In genomic region chr10:107437921-107438320, GRCh38 we compare ENCODE assay signal across 28 cellular contexts.
"Had no signal": no experiment of that assay in that cellular context is flagged by ENCODE, and none has a peak within 500 bp of the region (broad histone marks: within the 10 kb centered on the region; RNA-seq: fewer than 3 reads in every experiment).

No MANE protein-coding gene starts in this region.

- H3K4me3 Mint-ChIP-seq: activated CD4-positive, alpha-beta memory T cell treated with anti-CD3 and anti-CD28 coated beads, Interleukin-2, amount 10 ng/mL, durations not matched to agents 7 days and 5 days; activated CD4-positive, alpha-beta T cell treated with anti-CD3 and anti-CD28 coated beads, Interleukin-2, amount 10 ng/mL, durations not matched to agents 24 days and 14 days; activated naive CD4-positive, alpha-beta T cell treated with anti-CD3 and anti-CD28 coated beads, Interleukin-2, amount 10 ng/mL, durations not matched to agents 7 days and 5 days; activated naive CD8-positive, alpha-beta T cell treated with anti-CD3 and anti-CD28 coated beads, Interleukin-2, amount 10 ng/mL, durations not matched to agents 7 days and 5 days; activated T-cell treated with anti-CD3 and anti-CD28 coated beads, Interleukin-2, amount 50 U/mL, for 24 hours; effector memory CD8-positive, alpha-beta T cell; naive B cell; nephron progenitor cell; T-helper 1 cell treated with Interleukin-12 subunit alpha and Interleukin-12 subunit beta and Interleukin-4 antibody, amounts not matched to agents 30 μg/mL and 1 μg/mL, for 36 hours had no signal

- FAIRE-seq: astrocyte, TTC549 had no signal

- DNase-seq: activated CD4-positive, alpha-beta memory T cell treated with anti-CD3 and anti-CD28 coated beads, Interleukin-2, amount 10 ng/mL, durations not matched to agents 7 days and 5 days; activated CD4-positive, alpha-beta T cell treated with anti-CD3 and anti-CD28 coated beads, Interleukin-2, amount 10 ng/mL, durations not matched to agents 24 days and 14 days; activated CD4-positive, CD25-positive, alpha-beta regulatory T cell treated with anti-CD3 and anti-CD28 coated beads, Interleukin-2, amount 50 U/mL, for 72 hours; activated CD8-positive, alpha-beta memory T cell treated with anti-CD3 and anti-CD28 coated beads, Interleukin-2, amount 50 U/mL, for 48 hours; activated gamma-delta T cell; activated naive CD4-positive, alpha-beta T cell treated with anti-CD3 and anti-CD28 coated beads, Interleukin-2, amount 10 ng/mL, durations not matched to agents 7 days and 5 days; activated naive CD8-positive, alpha-beta T cell treated with anti-CD3 and anti-CD28 coated beads, Interleukin-2, amount 10 ng/mL, durations not matched to agents 7 days and 5 days; activated T-cell treated with anti-CD3 and anti-CD28 coated beads, Interleukin-2, amount 50 U/mL, for 24 hours; brain microvascular endothelial cell; effector memory CD8-positive, alpha-beta T cell; erythroblast; hippocampal formation; left lung; lower lobe of right lung; naive B cell; nephron progenitor cell; pancreas; spleen; stimulated activated naive CD4-positive, alpha-beta T cell treated with Interleukin-2 at 50 U/mL for 16 hours; T-helper 9 cell; upper lobe of left lung; WERI-Rb-1 had no signal

- H3K36me3 ChIP-seq: brain microvascular endothelial cell, left lung, lower lobe of right lung, pancreas, prostate gland, spleen, upper lobe of left lung, vagina, WERI-Rb-1 had no signal

- H3K4me1 Mint-ChIP-seq: activated CD4-positive, alpha-beta memory T cell treated with anti-CD3 and anti-CD28 coated beads, Interleukin-2, amount 10 ng/mL, durations not matched to agents 7 days and 5 days; activated CD4-positive, alpha-beta T cell treated with anti-CD3 and anti-CD28 coated beads, Interleukin-2, amount 10 ng/mL, durations not matched to agents 24 days and 14 days; activated naive CD4-positive, alpha-beta T cell treated with anti-CD3 and anti-CD28 coated beads, Interleukin-2, amount 10 ng/mL, durations not matched to agents 7 days and 5 days; activated naive CD8-positive, alpha-beta T cell treated with anti-CD3 and anti-CD28 coated beads, Interleukin-2, amount 10 ng/mL, durations not matched to agents 7 days and 5 days had no signal

- H3K27ac Mint-ChIP-seq: activated CD4-positive, alpha-beta memory T cell treated with anti-CD3 and anti-CD28 coated beads, Interleukin-2, amount 10 ng/mL, durations not matched to agents 7 days and 5 days; activated CD4-positive, alpha-beta T cell treated with anti-CD3 and anti-CD28 coated beads, Interleukin-2, amount 10 ng/mL, durations not matched to agents 24 days and 14 days; activated naive CD4-positive, alpha-beta T cell treated with anti-CD3 and anti-CD28 coated beads, Interleukin-2, amount 10 ng/mL, durations not matched to agents 7 days and 5 days; activated naive CD8-positive, alpha-beta T cell treated with anti-CD3 and anti-CD28 coated beads, Interleukin-2, amount 10 ng/mL, durations not matched to agents 7 days and 5 days; activated T-cell treated with anti-CD3 and anti-CD28 coated beads, Interleukin-2, amount 50 U/mL, for 24 hours; effector memory CD8-positive, alpha-beta T cell; T-helper 1 cell treated with Interleukin-12 subunit alpha and Interleukin-12 subunit beta and Interleukin-4 antibody, amounts not matched to agents 30 μg/mL and 1 μg/mL, for 36 hours had no signal

- ATAC-seq: effector memory CD8-positive, alpha-beta T cell; left lung; lower lobe of right lung; pancreas had no signal

- H3K27me3 ChIP-seq: brain microvascular endothelial cell, left lung, pancreas, spleen, upper lobe of left lung, vagina had no signal

- H3K27me3 Mint-ChIP-seq: activated CD4-positive, alpha-beta memory T cell treated with anti-CD3 and anti-CD28 coated beads, Interleukin-2, amount 10 ng/mL, durations not matched to agents 7 days and 5 days; activated CD4-positive, alpha-beta T cell treated with anti-CD3 and anti-CD28 coated beads, Interleukin-2, amount 10 ng/mL, durations not matched to agents 24 days and 14 days; activated naive CD4-positive, alpha-beta T cell treated with anti-CD3 and anti-CD28 coated beads, Interleukin-2, amount 10 ng/mL, durations not matched to agents 7 days and 5 days; activated naive CD8-positive, alpha-beta T cell treated with anti-CD3 and anti-CD28 coated beads, Interleukin-2, amount 10 ng/mL, durations not matched to agents 7 days and 5 days; activated T-cell treated with anti-CD3 and anti-CD28 coated beads, Interleukin-2, amount 50 U/mL, for 24 hours; effector memory CD8-positive, alpha-beta T cell; naive B cell had no signal

- H3K27ac ChIP-seq: brain microvascular endothelial cell, coronary artery, left lung, lower lobe of right lung, pancreas, prostate gland, spleen, upper lobe of left lung, vagina, WERI-Rb-1 had no signal

- H3K36me3 Mint-ChIP-seq: activated naive CD4-positive, alpha-beta T cell treated with anti-CD3 and anti-CD28 coated beads, Interleukin-2, amount 10 ng/mL, durations not matched to agents 7 days and 5 days; activated naive CD8-positive, alpha-beta T cell treated with anti-CD3 and anti-CD28 coated beads, Interleukin-2, amount 10 ng/mL, durations not matched to agents 7 days and 5 days; naive B cell had no signal

- H3K9me3 Mint-ChIP-seq: activated CD4-positive, alpha-beta T cell treated with anti-CD3 and anti-CD28 coated beads, Interleukin-2, amount 10 ng/mL, durations not matched to agents 24 days and 14 days; activated naive CD8-positive, alpha-beta T cell treated with anti-CD3 and anti-CD28 coated beads, Interleukin-2, amount 10 ng/mL, durations not matched to agents 7 days and 5 days; nephron progenitor cell had no signal

- H3K9me3 ChIP-seq: lower lobe of right lung, pancreas, prostate gland, upper lobe of left lung, vagina had no signal

- H3K4me1 ChIP-seq: left lung, lower lobe of right lung, pancreas, prostate gland, spleen, upper lobe of left lung, vagina had no signal

- H3K4me3 ChIP-seq: coronary artery, left lung, lower lobe of right lung, pancreas, prostate gland, spleen, upper lobe of left lung, vagina had no signal
